Comparison of ENCODE assay signal across 8 cellular contexts in the genomic region with DNA sequence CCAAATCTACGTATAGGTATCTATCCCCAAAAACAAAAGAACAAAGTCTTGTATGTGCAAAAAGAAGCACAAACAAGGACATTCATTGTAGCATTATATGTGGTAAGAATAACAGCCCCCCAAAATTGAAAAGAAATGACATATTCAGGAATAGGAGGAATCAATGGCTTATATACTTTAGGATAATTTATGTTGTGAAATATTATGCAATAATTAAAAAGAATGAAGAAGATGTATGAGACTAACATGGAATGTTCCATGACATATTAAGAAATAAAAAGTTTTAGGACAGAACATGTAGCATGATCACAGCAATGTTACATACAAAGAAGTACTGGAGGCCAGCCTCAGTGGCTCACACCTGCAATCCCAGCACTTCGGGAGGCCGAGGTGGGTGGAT.
"Had no signal": no experiment of that assay in that cellular context is flagged by ENCODE, and none has a peak within 500 bp of the region (broad histone marks: within the 10 kb centered on the region; RNA-seq: fewer than 3 reads in every experiment).

No MANE protein-coding gene starts in this region.

- FAIRE-seq: G401.6, GM12878, GM12891, GM12892, GM18507, GM19239 had no signal

- H3K4me3 ChIP-seq: GM12878 had no signal

- DNase-seq: GDM1, GF-D8 had no signal

- ATAC-seq: GM12878 had no signal
